In the genomic region with DNA sequence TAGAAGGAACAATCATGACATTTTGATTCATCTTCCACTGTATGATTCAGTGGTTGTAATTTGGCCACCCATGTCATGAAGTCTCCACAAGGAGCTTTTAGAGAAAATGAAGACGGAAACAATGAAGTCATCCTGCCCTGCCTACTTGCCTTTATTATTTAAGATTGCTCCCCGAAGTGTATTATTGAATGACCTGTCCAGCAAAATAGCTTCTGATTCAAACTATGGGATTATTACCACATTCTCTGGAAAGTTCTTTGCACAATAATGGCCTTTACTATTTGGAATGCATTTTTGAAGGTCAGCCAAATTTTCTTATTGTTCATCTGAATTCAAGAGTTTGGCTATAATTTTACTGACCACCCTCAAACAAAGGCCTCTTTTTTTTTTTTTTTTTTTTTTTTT, we compare ENCODE assay signal across 19 cellular contexts.
DNase-seq lines count a peak whose midpoint lies in the region; FAIRE-seq and TF ChIP-seq lines count a peak whose summit lies in the region.
"Had no signal": no experiment of that assay in that cellular context is flagged by ENCODE, and none has a peak within 500 bp of the region (broad histone marks: within the 10 kb centered on the region; RNA-seq: fewer than 3 reads in every experiment).

No MANE protein-coding gene starts in this region.

- TF ChIP-seq POLR2A in GM12891 (IDR thresholded peaks at IDR 0.05; ENCODE audit: low read depth, low read length), result no peak

- H3K27ac ChIP-seq in astrocyte (ENCODE audit: low read depth, low read length) (no peak overlapping the region), dorsolateral prefrontal cortex (no peak overlapping the region)
- H3K27ac ChIP-seq: ascending aorta, SJCRH30 had no signal

- FAIRE-seq in astrocyte (lab: Jason Lieb, UNC), result no peak
- no peak for FAIRE-seq in GM12891 (lab: Jason Lieb, UNC)
- FAIRE-seq: kidney had no signal

- POLR2A ChIA-PET in activated CD4-positive, alpha-beta memory T cell treated with anti-CD3 and anti-CD28 coated beads for 36 hours (lab: Charles Lee), result no interaction called here

- TF ChIP-seq CTCF in astrocyte (IDR thresholded peaks at IDR 0.05; ENCODE audit: insufficient read depth, low read depth, low read length), result no peak
- TF ChIP-seq CTCF in fibroblast of villous mesenchyme (IDR thresholded peaks at IDR 0.05; ENCODE audit: insufficient read depth, low read depth, low read length), result no peak
- TF ChIP-seq CTCF in dorsolateral prefrontal cortex (IDR thresholded peaks at IDR 0.05 in 54 of 56, conservative IDR thresholded peaks at IDR 0.05 in 2 of 56; ENCODE audit: low read depth in 1 of 56, partially characterized antibody in 56 of 56), result no peak

- H3K36me3 ChIP-seq in astrocyte (ENCODE audit: insufficient read depth, low read length), result no peaks in the 10 kb centered on the region
- H3K36me3 ChIP-seq: ascending aorta, SJCRH30 had no signal

- H3K79me2 ChIP-seq in astrocyte (ENCODE audit: insufficient read depth, low read length), result no peaks in the 10 kb centered on the region

- H3K4me2 ChIP-seq in astrocyte (ENCODE audit: low read length), result peak overlapping the region; percentile 7

- intact Hi-C loops in activated CD4-positive, alpha-beta memory T cell treated with anti-CD3 and anti-CD28 coated beads for 36 hours (cut with micrococcal nuclease), result no loop called here
- intact Hi-C loops in dorsolateral prefrontal cortex (cut with DNase I), result no loop called here

- CTCF ChIA-PET in activated CD4-positive, alpha-beta memory T cell treated with anti-CD3 and anti-CD28 coated beads for 36 hours (lab: Charles Lee), result no interaction called here

- H3K4me1 Mint-ChIP-seq in astrocyte (ENCODE audit: low read depth, unreplicated experiment), result no peaks in the 10 kb centered on the region
- H3K4me1 Mint-ChIP-seq in activated CD4-positive, alpha-beta memory T cell treated with anti-CD3 and anti-CD28 coated beads for 36 hours (ENCODE audit: low read depth), result peaks cover 14% of the 10 kb centered on the region

- no peaks in the 10 kb centered on the region for H4K20me1 ChIP-seq in astrocyte (ENCODE audit: insufficient read depth, low read length)

- no peaks in the 10 kb centered on the region for H3K36me3 Mint-ChIP-seq in astrocyte (ENCODE audit: low read depth, unreplicated experiment)
- no peaks in the 10 kb centered on the region for H3K36me3 Mint-ChIP-seq in activated CD4-positive, alpha-beta memory T cell treated with anti-CD3 and anti-CD28 coated beads for 36 hours

- DNase-seq in COLO829 (ENCODE audit: low spot score) (peak; percentile 56), astrocyte (ENCODE audit: low read depth) (peak; percentile 92), fibroblast of villous mesenchyme (ENCODE audit: low read depth) (peak; percentile 13), NCI-H1105 treated with DMSO at 0.1 percent for 48 hours (lab: John Stamatoyannopoulos, UW) (no peak), dorsolateral prefrontal cortex (no peak), GM12891 (ENCODE audit: insufficient read length, low spot score) (no peak)
- DNase-seq in activated CD4-positive, alpha-beta memory T cell treated with anti-CD3 and anti-CD28 coated beads for 36 hours, result no peak
- DNase-seq: activated CD8-positive, alpha-beta memory T cell treated with anti-CD3 and anti-CD28 coated beads for 24 hours; activated effector memory CD4-positive, alpha-beta T cell treated with Interleukin-2 at 50 U/mL for 16 hours; AML-193; effector memory CD4-positive, alpha-beta T cell; head of caudate nucleus; kidney; NCI-H2081; NCI-H774; SJCRH30 had no signal

- H3K4me1 ChIP-seq in astrocyte (ENCODE audit: insufficient read depth, low read length), result peaks cover 6% of the 10 kb centered on the region
- H3K4me1 ChIP-seq: ascending aorta had no signal

- H3K27me3 ChIP-seq in astrocyte (ENCODE audit: insufficient read depth, low read length) (no peaks in the 10 kb centered on the region), dorsolateral prefrontal cortex (no peaks in the 10 kb centered on the region)
- H3K27me3 ChIP-seq: ascending aorta, SJCRH30 had no signal

- H3K27ac Mint-ChIP-seq in astrocyte (ENCODE audit: unreplicated experiment), result no peak overlapping the region
- H3K27ac Mint-ChIP-seq in activated CD4-positive, alpha-beta memory T cell treated with anti-CD3 and anti-CD28 coated beads for 36 hours, result no peak overlapping the region
- H3K27ac Mint-ChIP-seq: progenitor cell of endocrine pancreas had no signal

- H3K9ac ChIP-seq in astrocyte (ENCODE audit: low read length), result no peak overlapping the region

- H3K4me3 ChIP-seq in astrocyte (ENCODE audit: insufficient read depth, low read depth, low read length) (no peak overlapping the region), fibroblast of villous mesenchyme (ENCODE audit: low read depth, low read length) (no peak overlapping the region), dorsolateral prefrontal cortex (no peak overlapping the region)
- H3K4me3 ChIP-seq: ascending aorta, SJCRH30 had no signal

- H3K9me3 ChIP-seq in astrocyte (ENCODE audit: insufficient read depth, low read depth, low read length), result no peaks in the 10 kb centered on the region
- H3K9me3 ChIP-seq: ascending aorta, SJCRH30 had no signal

- no peak overlapping the region for H2AFZ ChIP-seq in astrocyte (ENCODE audit: low read depth, low read length)

- H3K9me3 Mint-ChIP-seq in astrocyte (ENCODE audit: unreplicated experiment), result peaks cover 4% of the 10 kb centered on the region
- no peaks in the 10 kb centered on the region for H3K9me3 Mint-ChIP-seq in activated CD4-positive, alpha-beta memory T cell treated with anti-CD3 and anti-CD28 coated beads for 36 hours

- TF ChIP-seq EP300 in Ishikawa (IDR thresholded peaks at IDR 0.05; ENCODE audit: borderline replicate concordance), result peak; percentile 99

- no peak overlapping the region for H3K4me3 Mint-ChIP-seq in astrocyte (ENCODE audit: unreplicated experiment)
- no peak overlapping the region for H3K4me3 Mint-ChIP-seq in activated CD4-positive, alpha-beta memory T cell treated with anti-CD3 and anti-CD28 coated beads for 36 hours

- H3K27me3 Mint-ChIP-seq in astrocyte (ENCODE audit: low read depth, unreplicated experiment), result peaks cover 3% of the 10 kb centered on the region
- no peaks in the 10 kb centered on the region for H3K27me3 Mint-ChIP-seq in activated CD4-positive, alpha-beta memory T cell treated with anti-CD3 and anti-CD28 coated beads for 36 hours
- H3K27me3 Mint-ChIP-seq: progenitor cell of endocrine pancreas had no signal

- no peak for TF ChIP-seq RAD21 in Ishikawa (IDR thresholded peaks at IDR 0.05; ENCODE audit: low read depth)

TF ChIP-seq in Ishikawa, 13 proteins besides CTCF, POLR2A, EP300 and RAD21 (continues in another document):
- TF ChIP-seq NFIC (IDR thresholded peaks at IDR 0.05), result peak; percentile 96
- TF ChIP-seq, protein P1, sequence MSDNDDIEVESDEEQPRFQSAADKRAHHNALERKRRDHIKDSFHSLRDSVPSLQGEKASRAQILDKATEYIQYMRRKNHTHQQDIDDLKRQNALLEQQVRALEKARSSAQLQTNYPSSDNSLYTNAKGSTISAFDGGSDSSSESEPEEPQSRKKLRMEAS (IDR thresholded peaks at IDR 0.05), result 0 out of 2 replicates have a peak, but pooled peaks have one; percentile 14
- no peak for TF ChIP-seq ZBTB7A (IDR thresholded peaks at IDR 0.05; ENCODE audit: low read depth)
- TF ChIP-seq TEAD4 (IDR thresholded peaks at IDR 0.05), result peak; percentile 94
- peak; percentile 97 for TF ChIP-seq FOXM1 (IDR thresholded peaks at IDR 0.05; ENCODE audit: borderline replicate concordance, low read depth)
- TF ChIP-seq CEBPB (IDR thresholded peaks at IDR 0.05), result peak; percentile 93
- TF ChIP-seq YY1 (IDR thresholded peaks at IDR 0.05; ENCODE audit: low read depth), result no peak
- no peak for TF ChIP-seq EGR1 (IDR thresholded peaks at IDR 0.05)
- TF ChIP-seq TCF12 (IDR thresholded peaks at IDR 0.05; ENCODE audit: low read depth), result peak; percentile 95

TF ChIP-seq in GM12891, 5 proteins besides CTCF, POLR2A, EP300 and RAD21:
- TF ChIP-seq SPI1 (IDR thresholded peaks at IDR 0.05; ENCODE audit: low read depth, low read length), result no peak
- TF ChIP-seq PAX5 (IDR thresholded peaks at IDR 0.05; ENCODE audit: insufficient read depth, low read length, severe bottlenecking), result no peak
- no peak for TF ChIP-seq POU2F2 (IDR thresholded peaks at IDR 0.05; ENCODE audit: low read depth, low read length)
- no peak for TF ChIP-seq TAF1 (IDR thresholded peaks at IDR 0.05; ENCODE audit: low read depth, low read length)
- TF ChIP-seq POLR2AphosphoS5 (IDR thresholded peaks at IDR 0.05; ENCODE audit: low read depth, low read length), result no peak

Comparison
In these comparisons a context has a peak if more than half of its experiments do, and no peak if none do; other contexts are left out.
1. DNase-seq: peak in COLO829 (single experiment), astrocyte (single experiment) and fibroblast of villous mesenchyme (single experiment); none in activated CD4-positive, alpha-beta memory T cell treated with anti-CD3 and anti-CD28 coated beads for 36 hours (single experiment), NCI-H1105 treated with DMSO at 0.1 percent for 48 hours (single experiment), dorsolateral prefrontal cortex (0 of 10) and GM12891 (single experiment).